15 cellular contexts compared by ENCODE assay signal in the genomic region with DNA sequence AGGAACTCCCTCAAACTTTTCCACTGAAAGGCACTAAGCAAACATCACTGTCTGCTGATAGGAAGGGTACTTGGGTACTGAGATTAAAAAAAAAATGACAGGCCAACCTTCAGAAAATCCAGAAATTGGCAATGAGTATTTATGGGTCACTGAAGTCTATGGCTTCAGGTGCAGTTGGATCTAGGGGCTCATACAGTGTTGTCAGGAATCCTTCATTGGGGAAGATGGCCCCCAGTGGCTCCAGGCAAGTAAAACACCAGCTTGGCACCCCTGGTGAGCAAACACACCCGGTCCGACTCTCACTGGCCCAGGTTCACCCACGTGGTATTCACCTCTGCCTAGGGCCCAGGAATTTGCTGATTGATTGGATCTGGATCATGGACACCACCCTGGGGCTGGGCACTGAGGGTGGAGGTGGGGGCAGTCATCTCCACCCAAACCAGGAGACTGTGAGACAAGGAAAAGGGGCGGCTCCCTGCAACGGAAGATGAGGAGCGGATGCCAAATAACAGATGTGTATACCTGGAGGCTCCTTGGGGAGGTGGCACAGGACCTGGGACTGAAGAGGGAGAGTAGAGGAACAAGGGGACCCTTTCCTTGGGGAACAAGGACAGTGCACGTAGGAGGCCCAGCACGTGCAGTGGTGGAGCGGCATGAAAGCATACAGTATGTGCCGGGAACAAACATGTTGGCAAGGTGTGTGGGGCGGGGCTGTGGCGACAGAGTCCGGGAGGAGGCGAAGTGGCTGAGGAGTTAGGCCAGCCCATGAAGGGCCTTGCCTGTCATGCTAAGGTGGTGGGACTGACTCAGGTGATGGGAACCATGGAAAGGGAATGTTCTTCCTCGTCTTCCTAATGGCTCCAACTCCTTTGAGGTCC. TPM values are rescaled to one million over a fixed set of nuclear protein-coding genes. Genes with fewer than 3 reads are reported as not detected.
DNase-seq lines count a peak whose midpoint lies in the region; ATAC-seq and TF ChIP-seq lines count a peak whose summit lies in the region.
"Had no signal": no experiment of that assay in that cellular context is flagged by ENCODE, and none has a peak within 500 bp of the region (broad histone marks: within the 10 kb centered on the region; RNA-seq: fewer than 3 reads in every experiment).

No MANE protein-coding gene starts in this region.

- H4K8ac ChIP-seq in mesenchymal stem cell (ENCODE audit: low read length) = peak overlapping the region; percentile 67

- H3K79me1 ChIP-seq in mesenchymal stem cell (replicated peaks; ENCODE audit: low read length, poor library complexity, severe bottlenecking) = peaks cover 15% of the 10 kb centered on the region

- H3K4me3 ChIP-seq in mesenchymal stem cell (ENCODE audit: insufficient read depth in 1 of 2, low read depth in 1 of 2, low read length in 2 of 2) (peak overlapping the region in 1 of 2 experiments; percentile 24), upper lobe of right lung (no peak overlapping the region)
- H3K4me3 ChIP-seq: BLaER1 treated with 17β-estradiol and CSF1 and Interleukin-3, amounts not matched to agents 10 nM and 100 nM had no signal

- no peak overlapping the region for H3K9ac ChIP-seq in mesenchymal stem cell (ENCODE audit: low read length)
- H3K9ac ChIP-seq: BLaER1 treated with 17β-estradiol and CSF1 and Interleukin-3, amounts not matched to agents 10 nM and 100 nM had no signal

- H2AK5ac ChIP-seq in mesenchymal stem cell (ENCODE audit: low read length, severe bottlenecking) = no peak overlapping the region

- H3K9me3 Mint-ChIP-seq in nephron progenitor cell = peaks cover under 1% of the 10 kb centered on the region

- ATAC-seq in esophagus mucosa (peak; percentile 37), upper lobe of right lung (peak; percentile 32)

- peak; percentile 22 for DNase-seq in NCI-H146 (lab: John Stamatoyannopoulos, UW)
- DNase-seq in NCI-H146 treated with DMSO at 0.1 percent for 48 hours (lab: John Stamatoyannopoulos, UW; ENCODE audit: unreplicated experiment) = no peak
- no peak for DNase-seq in mesenchymal stem cell
- peak; percentile 70 for DNase-seq in upper lobe of right lung
- DNase-seq in nephron progenitor cell = no peak
- DNase-seq in NCI-H345 treated with DMSO at 0.1 percent for 48 hours (lab: John Stamatoyannopoulos, UW; ENCODE audit: unreplicated experiment) = no peak
- no peak for DNase-seq in mucosa of gallbladder (ENCODE audit: low spot score)
- DNase-seq: 8988T, H7, MV-4-11, NCI-H1417 treated with DMSO at 0.1 percent for 48 hours, NCI-H2227 treated with DMSO at 0.1 percent for 48 hours, SHP77 treated with DMSO at 0.1 percent for 48 hours had no signal

- no peak overlapping the region for H3K27ac Mint-ChIP-seq in nephron progenitor cell

- WGBS in mesenchymal stem cell = 95% methylated on average over 15 of the region's 15 CpGs

- H3K4ac ChIP-seq in mesenchymal stem cell (ENCODE audit: low read depth in 1 of 2, low read length in 2 of 2) = peak overlapping the region in 1 of 2 experiments; percentile 57

- H3K36me3 ChIP-seq in mesenchymal stem cell (ENCODE audit: control insufficient read depth in 1 of 2, insufficient read depth in 2 of 2, low read depth in 1 of 2, low read length in 2 of 2) (peaks cover 3 to 40% of the 10 kb centered on the region in 2 experiments), upper lobe of right lung (no peaks in the 10 kb centered on the region)
- H3K36me3 ChIP-seq: BLaER1 treated with 17β-estradiol and CSF1 and Interleukin-3, amounts not matched to agents 10 nM and 100 nM had no signal

- peaks cover 8% of the 10 kb centered on the region for H3K36me3 Mint-ChIP-seq in nephron progenitor cell (ENCODE audit: low read depth)

- peaks cover 19% of the 10 kb centered on the region for H3K27me3 Mint-ChIP-seq in nephron progenitor cell (ENCODE audit: low read depth, poor library complexity)

- no peak overlapping the region for H3K23ac ChIP-seq in mesenchymal stem cell (ENCODE audit: low read length in 2 of 2)

- no peak overlapping the region for H2BK120ac ChIP-seq in mesenchymal stem cell (ENCODE audit: low read depth, low read length)

- no peak for TF ChIP-seq CTCF in upper lobe of right lung (IDR thresholded peaks at IDR 0.05)
- no peak for TF ChIP-seq CTCF in nephron progenitor cell (IDR thresholded peaks at IDR 0.05)

- no peak overlapping the region for H3K14ac ChIP-seq in mesenchymal stem cell (ENCODE audit: low read length in 2 of 2)

- peaks cover 28% of the 10 kb centered on the region for H3K4me1 Mint-ChIP-seq in nephron progenitor cell

- peak overlapping the region; percentile 83 for H4K91ac ChIP-seq in mesenchymal stem cell (ENCODE audit: low read length)

- H3K9me3 ChIP-seq in mesenchymal stem cell (ENCODE audit: control insufficient read depth, low read length) (no peaks in the 10 kb centered on the region), upper lobe of right lung (no peaks in the 10 kb centered on the region)

- no peak overlapping the region for H2AFZ ChIP-seq in mesenchymal stem cell (ENCODE audit: low read depth, low read length)

- peak overlapping the region; percentile 4 to 75 for H3K18ac ChIP-seq in mesenchymal stem cell (ENCODE audit: low read depth in 1 of 2, low read length in 2 of 2)

- H3K27ac ChIP-seq in mesenchymal stem cell (ENCODE audit: low read length, poor library complexity, severe bottlenecking) (no peak overlapping the region), upper lobe of right lung (no peak overlapping the region)
- H3K27ac ChIP-seq: BLaER1 treated with 17β-estradiol and CSF1 and Interleukin-3, amounts not matched to agents 10 nM and 100 nM had no signal

- peak overlapping the region; percentile 19 to 56 for H2BK12ac ChIP-seq in mesenchymal stem cell (ENCODE audit: low read length in 2 of 2)

- peak overlapping the region; percentile 54 for H2BK15ac ChIP-seq in mesenchymal stem cell (ENCODE audit: low read depth, poor library complexity, severe bottlenecking)

- H3K27me3 ChIP-seq in mesenchymal stem cell (ENCODE audit: control insufficient read depth in 1 of 2, insufficient read depth in 1 of 2, low read length in 2 of 2) (no peaks in the 10 kb centered on the region), upper lobe of right lung (no peaks in the 10 kb centered on the region)

- peaks cover 9% of the 10 kb centered on the region for H3K4me1 ChIP-seq in mesenchymal stem cell (ENCODE audit: control insufficient read depth, insufficient read depth, low read depth, low read length)
- H3K4me1 ChIP-seq in upper lobe of right lung = peaks cover 19% of the 10 kb centered on the region

- H2BK5ac ChIP-seq in mesenchymal stem cell (ENCODE audit: low read depth, low read length, poor library complexity, severe bottlenecking) = no peak overlapping the region

- no peak overlapping the region for H3K4me3 Mint-ChIP-seq in nephron progenitor cell

- intact Hi-C loops in upper lobe of right lung (cut with DNase I) = no loop called here

- no peak overlapping the region for H3K4me2 ChIP-seq in mesenchymal stem cell (ENCODE audit: low read length, poor library complexity, severe bottlenecking)

RNA-seq across cellular contexts. Expression of gene SLC2A10, which starts 4.7 kb away (rescaled TPM):
- total RNA-seq in esophagus mucosa (2.1 TPM), upper lobe of right lung (17.7 TPM), mucosa of gallbladder (21.8 TPM)
- polyA plus RNA-seq in mesenchymal stem cell (2013, experiment 1 of 2) = 35.9 TPM
- polyA plus RNA-seq in mesenchymal stem cell (2013, experiment 2 of 2) = 37.1 TPM

RNA-seq across cellular contexts. Expression of gene TP53RK, which starts 25.0 kb away (rescaled TPM):
- total RNA-seq in esophagus mucosa = 7.8 TPM
- 13.0 TPM for polyA plus RNA-seq in mesenchymal stem cell (2013, experiment 1 of 2)
- polyA plus RNA-seq in mesenchymal stem cell (2013, experiment 2 of 2) = 13.9 TPM
- 13.3 TPM for total RNA-seq in upper lobe of right lung
- 9.6 TPM for total RNA-seq in mucosa of gallbladder

Comparison
In these comparisons a context has a peak if more than half of its experiments do, and no peak if none do; other contexts are left out.
1. DNase-seq: peak in NCI-H146 (single experiment) and upper lobe of right lung (single experiment); none in NCI-H146 treated with DMSO at 0.1 percent for 48 hours (single experiment), mesenchymal stem cell (single experiment), nephron progenitor cell (single experiment), NCI-H345 treated with DMSO at 0.1 percent for 48 hours (single experiment) and mucosa of gallbladder (single experiment).